Comparison of ENCODE assay signal across 7 cellular contexts in the genomic region with DNA sequence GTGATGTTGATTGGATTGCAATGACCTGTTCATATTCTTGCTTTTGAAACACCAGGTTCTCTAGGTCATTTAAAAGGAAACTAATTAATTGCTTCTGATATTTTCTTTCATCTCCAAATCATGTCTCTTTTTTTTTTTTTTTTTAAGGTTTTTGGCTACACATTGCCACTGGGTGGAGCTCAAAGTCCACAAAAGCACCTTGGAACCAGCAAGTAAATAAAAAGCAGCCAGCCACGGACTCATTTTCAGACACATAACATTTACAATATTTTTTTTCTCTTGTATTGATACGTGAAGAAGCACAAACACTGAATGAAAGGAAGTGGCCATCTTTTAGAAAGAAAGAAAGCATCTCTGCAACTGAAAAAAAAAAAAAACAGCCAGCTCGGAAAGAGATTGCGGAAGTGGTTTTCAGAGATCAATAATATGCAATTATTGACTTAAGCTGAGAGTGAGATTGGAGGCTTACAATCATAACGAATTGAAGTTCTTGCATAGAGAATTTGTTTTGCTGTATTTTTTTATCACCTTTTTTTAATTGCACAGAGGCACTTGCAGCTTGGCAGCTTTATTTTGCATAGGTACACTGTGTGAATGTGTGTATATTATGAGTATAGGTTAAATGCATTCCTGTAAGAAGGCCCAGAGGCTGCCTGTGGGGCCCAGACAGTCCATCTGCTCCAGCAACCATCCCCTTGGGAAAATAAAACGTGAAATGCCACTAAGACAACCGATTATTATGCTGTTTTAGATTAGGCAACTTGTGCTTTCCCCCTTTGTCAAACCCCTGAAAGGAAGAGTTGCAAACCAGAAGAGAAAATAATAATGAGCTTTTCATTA.
DNase-seq lines count a peak whose midpoint lies in the region; ATAC-seq lines count a peak whose summit lies in the region.

No MANE protein-coding gene starts in this region.

- peak overlapping the region; percentile 50 for H3K9ac ChIP-seq in adipocyte (ENCODE audit: low read length)

- WGBS in iPS DF 6.9 (ENCODE audit: insufficient coverage, insufficient read length) = no CpG with 5 or more reads among the region's 7 CpGs

- peak overlapping the region; percentile 70 for H3K4me3 ChIP-seq in adipocyte (ENCODE audit: low read length)
- no peak overlapping the region for H3K4me3 ChIP-seq in iPS DF 6.9 (ENCODE audit: low read length)

- peak; percentile 27 for DNase-seq in GM04504 (ENCODE audit: low read depth)
- peak in 55 of 76 experiments; percentile 7 to 74 (median 41) for DNase-seq in HUDEP-2 (lab: John Stamatoyannopoulos, UW; ENCODE audit: unreplicated experiment in 76 of 76)
- DNase-seq in NOMO-1 treated with dmso at 0.1 percent for 144 hours (lab: John Stamatoyannopoulos, UW; ENCODE audit: unreplicated experiment) = peak; percentile 16
- DNase-seq in adipocyte (ENCODE audit: low read depth) = peak; percentile 84
- peak; percentile 13 for DNase-seq in iPS DF 6.9 (ENCODE audit: low read depth, low spot score)
- peak; percentile 17 for DNase-seq in stimulated activated CD4-positive, alpha-beta T cell treated with anti-CD3 and anti-CD28 coated beads, Interleukin-1b, Interleukin-23, amount 100 ng/mL, for 48 hours

- peaks cover 8% of the 10 kb centered on the region for H3K27me3 ChIP-seq in adipocyte (replicated peaks; ENCODE audit: control insufficient read depth, insufficient read depth, low read length)
- H3K27me3 ChIP-seq in iPS DF 6.9 (ENCODE audit: control insufficient read depth, insufficient read depth, low read length) = no peaks in the 10 kb centered on the region

- ATAC-seq in GM18870 (IDR thresholded peaks at IDR 0.05; ENCODE audit: unreplicated experiment) = no peak

- H3K4me1 ChIP-seq in adipocyte (ENCODE audit: control insufficient read depth, insufficient read depth, low read length) = peaks cover 7% of the 10 kb centered on the region
- no peaks in the 10 kb centered on the region; the same call in 1 of the 2 replicates for H3K4me1 ChIP-seq in iPS DF 6.9 (ENCODE audit: control insufficient read depth, insufficient read depth, low read length)

- H3K36me3 ChIP-seq in adipocyte (ENCODE audit: control insufficient read depth, insufficient read depth, low read length, severe bottlenecking) = no peaks in the 10 kb centered on the region
- H3K36me3 ChIP-seq in iPS DF 6.9 (ENCODE audit: control insufficient read depth, insufficient read depth, low read length) = no peaks in the 10 kb centered on the region

- no peak overlapping the region for H3K27ac ChIP-seq in iPS DF 6.9 (ENCODE audit: low read length)

- H3K9me3 ChIP-seq in adipocyte (ENCODE audit: control insufficient read depth, low read length) = no peaks in the 10 kb centered on the region
- no peaks in the 10 kb centered on the region for H3K9me3 ChIP-seq in iPS DF 6.9 (ENCODE audit: control insufficient read depth, insufficient read depth, low read length)

Comparison
In these comparisons a context has a peak if more than half of its experiments do, and no peak if none do; other contexts are left out.
1. DNase-seq: peak in every context shown above with its lines; median percentile 84 in adipocyte; 41 in HUDEP-2; 27 in GM04504; 17 in stimulated activated CD4-positive, alpha-beta T cell treated with anti-CD3 and anti-CD28 coated beads, Interleukin-1b, Interleukin-23, amount 100 ng/mL, for 48 hours; 16 in NOMO-1 treated with dmso at 0.1 percent for 144 hours; 13 in iPS DF 6.9.